ENCODE assay signal across 1 cellular context in genomic region chrX:123860506-123860840, GRCh38.
A peak's percentile ranks its signal among the peaks of the same experiment; 100 is the strongest.
TF ChIP-seq lines count a peak whose summit lies in the region.

No MANE protein-coding gene starts in this region.

TF ChIP-seq in GM12878, 131 proteins besides CTCF, POLR2A, EP300 and RAD21 (continued from another document):
- TF ChIP-seq BCLAF1 (IDR thresholded peaks at IDR 0.05) (no peak), RUNX3 (IDR thresholded peaks at IDR 0.05; ENCODE audit: low read length) (peak; percentile 48), RAD51 (IDR thresholded peaks at IDR 0.05) (peak; percentile 10; the same call in 1 of the 2 replicates), RFX5 (IDR thresholded peaks at IDR 0.05; ENCODE audit: low read depth, low read length) (no peak), MXI1 (IDR thresholded peaks at IDR 0.05; ENCODE audit: low read depth, low read length) (no peak), NR2C1 (IDR thresholded peaks at IDR 0.05) (0 out of 2 replicates have a peak, but pooled peaks have one; percentile 10), CHD1 (IDR thresholded peaks at IDR 0.05; ENCODE audit: low read depth, low read length) (no peak), GABPA (IDR thresholded peaks at IDR 0.05; ENCODE audit: low read depth) (peak; percentile 60; the same call in 1 of the 2 replicates), BMI1 (IDR thresholded peaks at IDR 0.05; ENCODE audit: borderline replicate concordance) (no peak), HDGF (IDR thresholded peaks at IDR 0.05) (no peak)
- TF ChIP-seq, protein P1, sequence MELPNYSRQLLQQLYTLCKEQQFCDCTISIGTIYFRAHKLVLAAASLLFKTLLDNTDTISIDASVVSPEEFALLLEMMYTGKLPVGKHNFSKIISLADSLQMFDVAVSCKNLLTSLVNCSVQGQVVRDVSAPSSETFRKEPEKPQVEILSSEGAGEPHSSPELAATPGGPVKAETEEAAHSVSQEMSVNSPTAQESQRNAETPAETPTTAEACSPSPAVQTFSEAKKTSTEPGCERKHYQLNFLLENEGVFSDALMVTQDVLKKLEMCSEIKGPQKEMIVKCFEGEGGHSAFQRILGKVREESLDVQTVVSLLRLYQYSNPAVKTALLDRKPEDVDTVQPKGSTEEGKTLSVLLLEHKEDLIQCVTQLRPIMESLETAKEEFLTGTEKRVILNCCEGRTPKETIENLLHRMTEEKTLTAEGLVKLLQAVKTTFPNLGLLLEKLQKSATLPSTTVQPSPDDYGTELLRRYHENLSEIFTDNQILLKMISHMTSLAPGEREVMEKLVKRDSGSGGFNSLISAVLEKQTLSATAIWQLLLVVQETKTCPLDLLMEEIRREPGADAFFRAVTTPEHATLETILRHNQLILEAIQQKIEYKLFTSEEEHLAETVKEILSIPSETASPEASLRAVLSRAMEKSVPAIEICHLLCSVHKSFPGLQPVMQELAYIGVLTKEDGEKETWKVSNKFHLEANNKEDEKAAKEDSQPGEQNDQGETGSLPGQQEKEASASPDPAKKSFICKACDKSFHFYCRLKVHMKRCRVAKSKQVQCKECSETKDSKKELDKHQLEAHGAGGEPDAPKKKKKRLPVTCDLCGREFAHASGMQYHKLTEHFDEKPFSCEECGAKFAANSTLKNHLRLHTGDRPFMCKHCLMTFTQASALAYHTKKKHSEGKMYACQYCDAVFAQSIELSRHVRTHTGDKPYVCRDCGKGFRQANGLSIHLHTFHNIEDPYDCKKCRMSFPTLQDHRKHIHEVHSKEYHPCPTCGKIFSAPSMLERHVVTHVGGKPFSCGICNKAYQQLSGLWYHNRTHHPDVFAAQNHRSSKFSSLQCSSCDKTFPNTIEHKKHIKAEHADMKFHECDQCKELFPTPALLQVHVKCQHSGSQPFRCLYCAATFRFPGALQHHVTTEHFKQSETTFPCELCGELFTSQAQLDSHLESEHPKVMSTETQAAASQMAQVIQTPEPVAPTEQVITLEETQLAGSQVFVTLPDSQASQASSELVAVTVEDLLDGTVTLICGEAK (IDR thresholded peaks at IDR 0.05; ENCODE audit: borderline replicate concordance) = 0 out of 2 replicates have a peak, but pooled peaks have one; percentile 26
